ENCODE assay signal across 8 cellular contexts in the genomic region with DNA sequence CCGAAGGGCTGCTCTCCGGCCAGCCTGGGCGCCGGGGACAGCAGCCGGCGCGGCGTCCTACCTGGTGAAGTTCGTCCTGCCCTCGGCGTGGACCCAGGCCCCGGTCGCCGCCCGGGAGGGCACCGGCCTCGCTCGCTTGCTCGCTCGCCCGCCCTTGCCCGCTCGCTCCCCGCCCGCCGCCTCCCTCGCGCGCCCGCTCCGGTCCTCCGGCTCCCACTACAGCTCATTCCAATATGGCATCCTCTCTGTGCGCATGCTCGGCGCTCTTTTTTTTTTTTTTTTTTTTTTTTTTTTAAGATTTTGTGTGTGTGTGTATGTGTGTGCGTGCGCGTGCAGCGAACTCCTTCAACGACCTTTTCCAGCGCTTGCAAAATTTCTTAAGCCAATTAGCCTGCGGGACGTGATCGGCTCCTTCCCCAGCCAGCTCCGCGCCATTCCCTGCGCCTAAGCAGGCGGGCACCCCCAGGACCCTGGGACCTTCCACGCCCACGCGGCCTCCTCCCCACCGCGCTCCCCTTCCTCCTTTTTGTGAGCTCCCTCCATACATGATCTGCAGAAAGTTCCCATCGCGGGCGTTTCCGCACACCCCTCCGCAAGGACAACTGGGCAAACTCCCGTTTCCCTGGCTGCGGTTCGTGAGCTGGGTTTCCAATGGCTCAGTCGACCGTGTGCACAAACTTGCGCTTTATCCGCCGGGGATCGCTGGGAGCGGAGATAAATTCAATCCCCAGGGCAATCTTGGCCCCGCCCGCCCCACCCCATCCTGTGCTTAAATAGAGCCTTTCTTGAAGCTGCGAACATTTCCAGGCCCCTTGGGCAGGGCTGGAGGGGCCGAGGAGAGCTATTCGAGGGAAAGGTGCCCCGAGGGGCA. TPM values are rescaled to one million over a fixed set of nuclear protein-coding genes. Genes with fewer than 3 reads are reported as not detected.
DNase-seq lines count a peak whose midpoint lies in the region; ATAC-seq and TF ChIP-seq lines count a peak whose summit lies in the region.

A gene (minus strand): TSS at position 235 of the 871 bp plus-strand sequence. CDS start 29,136 bp downstream, outside the sequence.

- intact Hi-C loops in T-helper 1 cell treated with Interleukin-12 subunit alpha and Interleukin-12 subunit beta and Interleukin-4 antibody, amounts not matched to agents 30 ng/mL and 1 ng/mL, for 36 hours (cut with micrococcal nuclease) = loop anchor here (1.0 to 10.0 kb wide), 12 partner anchors 73 to 1894 kb away; a partner anchor contains a TSS

- no peaks in the 10 kb centered on the region for H3K9me2 ChIP-seq in hepatocyte (replicated peaks; ENCODE audit: insufficient read depth)

- in situ Hi-C loops in astrocyte of the spinal cord (cut with HindIII; ENCODE audit: low sequenced_read_pairs) = no loop called here

- peak within 1 kb of the TSS; percentile 76 for H2AFZ ChIP-seq in hepatocyte

- peaks cover 20 to 39% (median 37%) of the 10 kb centered on the region in 10 experiments for H3K4me1 ChIP-seq in BLaER1 treated with 17β-estradiol and CSF1 and Interleukin-3, amounts not matched to agents 10 nM and 100 nM
- peaks cover 21% of the 10 kb centered on the region for H3K4me1 ChIP-seq in HUES48 (ENCODE audit: control insufficient read depth, insufficient read depth, low read length)
- peaks cover 29% of the 10 kb centered on the region for H3K4me1 ChIP-seq in hepatocyte (ENCODE audit: insufficient read depth)

- ATAC-seq in GM19452 (IDR thresholded peaks at IDR 0.05; ENCODE audit: unreplicated experiment) = peak; percentile 37

- H3K4me2 ChIP-seq in BLaER1 treated with 17β-estradiol and CSF1 and Interleukin-3, amounts not matched to agents 10 nM and 100 nM = peak within 1 kb of the TSS; percentile 84 to 100 (median 97)
- H3K4me2 ChIP-seq in hepatocyte = peak within 1 kb of the TSS; percentile 98

- H3K79me2 ChIP-seq in hepatocyte = peaks cover 10% of the 10 kb centered on the region

- H3K27me3 ChIP-seq in BLaER1 treated with 17β-estradiol and CSF1 and Interleukin-3, amounts not matched to agents 10 nM and 100 nM = peaks cover 37 to 47% (median 40%) of the 10 kb centered on the region in 11 experiments
- H3K27me3 ChIP-seq in HUES48 (ENCODE audit: control insufficient read depth, insufficient read depth, low read length) = peaks cover 85% of the 10 kb centered on the region
- peaks cover 61% of the 10 kb centered on the region for H3K27me3 ChIP-seq in hepatocyte

- TF ChIP-seq CTCF in astrocyte of the spinal cord (IDR thresholded peaks at IDR 0.05; ENCODE audit: low read depth, low read length) = no peak
- no peak for TF ChIP-seq CTCF in hepatocyte (IDR thresholded peaks at IDR 0.05; ENCODE audit: poor library complexity)

- H3K9me3 ChIP-seq in BLaER1 treated with 17β-estradiol and CSF1 and Interleukin-3, amounts not matched to agents 10 nM and 100 nM (replicated peaks in 1 of 11) = peaks cover 0 to 5% (median 0%) of the 10 kb centered on the region in 11 experiments; a peak in 3 of 22 replicates
- H3K9me3 ChIP-seq in HUES48 (ENCODE audit: control insufficient read depth, insufficient read depth, low read length) = no peaks in the 10 kb centered on the region
- H3K9me3 ChIP-seq in hepatocyte (ENCODE audit: low read depth) = no peaks in the 10 kb centered on the region

- H3K27ac ChIP-seq in BLaER1 treated with 17β-estradiol and CSF1 and Interleukin-3, amounts not matched to agents 10 nM and 100 nM = peak within 1 kb of the TSS in 10 of 11 experiments; percentile 57 to 97 (median 92); a peak in 20 of 22 replicates
- H3K27ac ChIP-seq in HUES48 (ENCODE audit: low read depth, low read length) = peak within 1 kb of the TSS; percentile 73
- peak within 1 kb of the TSS; percentile 40 for H3K27ac ChIP-seq in hepatocyte

- WGBS in hepatocyte (ENCODE audit: low lambda C conversion rate, missing lambda C conversion rate) = 1% methylated on average over 48 of the region's 74 CpGs

- peaks cover 0 to 6% (median 0%) of the 10 kb centered on the region in 11 experiments; a peak in 5 of 22 replicates for H3K36me3 ChIP-seq in BLaER1 treated with 17β-estradiol and CSF1 and Interleukin-3, amounts not matched to agents 10 nM and 100 nM
- H3K36me3 ChIP-seq in HUES48 (ENCODE audit: control insufficient read depth, insufficient read depth, low read length) (no peaks in the 10 kb centered on the region), hepatocyte (replicated peaks; ENCODE audit: insufficient read depth, low read depth) (no peaks in the 10 kb centered on the region)

- H3K4me3 ChIP-seq in BLaER1 treated with 17β-estradiol and CSF1 and Interleukin-3, amounts not matched to agents 10 nM and 100 nM = peak within 1 kb of the TSS; percentile 73 to 98 (median 90)
- H3K4me3 ChIP-seq in HUES48 (ENCODE audit: low read depth, low read length) (peak within 1 kb of the TSS; percentile 83), astrocyte of the spinal cord (ENCODE audit: low read depth, low read length) (peak within 1 kb of the TSS; percentile 65), hepatocyte (peak within 1 kb of the TSS; percentile 81)

- peak within 1 kb of the TSS; percentile 69 to 97 (median 92) for H3K9ac ChIP-seq in BLaER1 treated with 17β-estradiol and CSF1 and Interleukin-3, amounts not matched to agents 10 nM and 100 nM
- H3K9ac ChIP-seq in HUES48 (ENCODE audit: low read depth, low read length) = peak within 1 kb of the TSS; percentile 10; the same call in 1 of the 2 replicates

- peak; percentile 66 for DNase-seq in astrocyte of the spinal cord (ENCODE audit: low read depth, low spot score)
- peak; percentile 75 for DNase-seq in hepatocyte (ENCODE audit: low spot score)
- peak; percentile 78 for DNase-seq in putamen (ENCODE audit: low spot score)
- DNase-seq in middle frontal gyrus (ENCODE audit: extremely low spot score, low spot score) = no peak

- 0 out of 22 replicates have a peak, but pooled peaks cover 0 to 9% (median 0%) of the 10 kb centered on the region in 11 experiments for H4K20me1 ChIP-seq in BLaER1 treated with 17β-estradiol and CSF1 and Interleukin-3, amounts not matched to agents 10 nM and 100 nM
- no peaks in the 10 kb centered on the region for H4K20me1 ChIP-seq in hepatocyte (ENCODE audit: insufficient read depth, poor library complexity, severe bottlenecking)

RNA-seq across cellular contexts. Expression of the gene that starts here (rescaled TPM):
- 52.0 and 56.2 TPM in 2 replicates for total RNA-seq in T-helper 1 cell treated with Interleukin-12 subunit alpha and Interleukin-12 subunit beta and Interleukin-4 antibody, amounts not matched to agents 30 ng/mL and 1 ng/mL, for 36 hours
- 3.0 and 3.8 TPM in 2 replicates for total RNA-seq in hepatocyte
- 1.1 and 2.3 TPM in 2 replicates for polyA plus RNA-seq in hepatocyte

Comparison
In these comparisons a context has a peak if more than half of its experiments do, and no peak if none do; other contexts are left out.
1. RNA of the gene that starts here (total RNA-seq): 52.0 to 56.2 TPM in T-helper 1 cell treated with Interleukin-12 subunit alpha and Interleukin-12 subunit beta and Interleukin-4 antibody, amounts not matched to agents 30 ng/mL and 1 ng/mL, for 36 hours; 3.0 to 3.8 TPM in hepatocyte; every median in the first group is over 10 times any median in the second.
2. H3K27ac ChIP-seq: peak in every context shown above with its lines; median percentile 92 in BLaER1 treated with 17β-estradiol and CSF1 and Interleukin-3, amounts not matched to agents 10 nM and 100 nM; 73 in HUES48; 40 in hepatocyte.
3. Peak in every context shown above with its lines, with median percentiles within 50 percentile points of each other: H3K4me3 ChIP-seq.